1 cellular context compared by ENCODE assay signal in genomic region chr19:53076984-53077383, GRCh38.
A peak's percentile ranks its signal among the peaks of the same experiment; 100 is the strongest.
TF ChIP-seq lines count a peak whose summit lies in the region.

No MANE protein-coding gene starts in this region.

TF ChIP-seq in IMR-90, 13 proteins besides CTCF, POLR2A, EP300 and RAD21:
- TF ChIP-seq MAZ (IDR thresholded peaks at IDR 0.05; ENCODE audit: borderline replicate concordance, low read depth, low read length) = no peak
- TF ChIP-seq SMC3 (IDR thresholded peaks at IDR 0.05; ENCODE audit: low read depth, low read length) = peak; percentile 28; the same call in 1 of the 2 replicates
TF ChIP-seq in IMR-90: peak in this region for 1.
